Comparison of ENCODE assay signal across 14 cellular contexts in genomic region chr16:54015147-54015546, GRCh38.
"Had no signal": no experiment of that assay in that cellular context is flagged by ENCODE, and none has a peak within 500 bp of the region (broad histone marks: within the 10 kb centered on the region; RNA-seq: fewer than 3 reads in every experiment).

No MANE protein-coding gene starts in this region.

- H3K4me3 ChIP-seq: coronary artery, heart left ventricle, smooth muscle cell had no signal

- H3K9me3 ChIP-seq: neutrophil had no signal

- H3K27ac ChIP-seq: coronary artery, heart left ventricle, neutrophil had no signal

- H3K4me1 ChIP-seq: heart left ventricle had no signal

- H3K27me3 ChIP-seq: heart left ventricle, neutrophil had no signal

- DNase-seq: effector CD4-positive, alpha-beta T cell; heart left ventricle; hippocampal formation; left ventricle myocardium superior; naive thymus-derived CD8-positive, alpha-beta T cell; right cardiac atrium; stimulated activated CD4-positive, alpha-beta T cell treated with anti-CD3 and anti-CD28 coated beads, Interleukin-2, amount 100 ng/mL, for 48 hours; stimulated activated naive CD4-positive, alpha-beta T cell treated with Interleukin-2 at 50 U/mL for 16 hours; trophoblast cell had no signal

- FAIRE-seq: urothelium cell line had no signal

- ATAC-seq: esophagus mucosa; heart left ventricle; left ventricle myocardium superior; naive thymus-derived CD8-positive, alpha-beta T cell; right cardiac atrium had no signal

- H3K36me3 ChIP-seq: heart left ventricle, neutrophil had no signal

- H3K4me2 ChIP-seq: smooth muscle cell had no signal
